23 cellular contexts compared by ENCODE assay signal in the genomic region with DNA sequence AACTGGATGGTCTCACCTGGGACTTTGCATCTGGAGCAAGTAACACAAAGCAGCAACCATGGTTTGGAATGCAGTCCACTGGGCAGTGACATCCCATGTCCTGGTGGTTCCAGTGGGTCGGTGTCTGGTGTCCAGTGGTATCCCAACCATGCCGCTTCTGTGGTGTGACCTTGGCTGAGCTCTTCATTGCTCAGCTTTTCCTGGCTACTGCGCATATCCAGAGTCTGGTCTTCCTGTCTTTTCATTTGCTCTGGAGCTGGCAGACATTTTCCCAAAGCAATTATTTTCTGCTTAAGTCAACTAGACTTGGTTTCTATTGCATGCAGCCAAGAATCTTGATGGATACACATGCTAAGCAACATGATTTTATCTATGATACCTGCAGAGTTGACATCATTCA. TPM values are rescaled to one million over a fixed set of nuclear protein-coding genes. Genes with fewer than 3 reads are reported as not detected.
DNase-seq lines count a peak whose midpoint lies in the region; ATAC-seq and TF ChIP-seq lines count a peak whose summit lies in the region.
"Had no signal": no experiment of that assay in that cellular context is flagged by ENCODE, and none has a peak within 500 bp of the region (broad histone marks: within the 10 kb centered on the region; RNA-seq: fewer than 3 reads in every experiment).

No MANE protein-coding gene starts in this region.

- H3K27me3 ChIP-seq in right atrium auricular region = no peaks in the 10 kb centered on the region

- H3K4me3 ChIP-seq in right atrium auricular region = no peak overlapping the region
- H3K4me3 ChIP-seq: SK-N-MC had no signal

- no peak for TF ChIP-seq CTCF in right atrium auricular region (IDR thresholded peaks at IDR 0.05)

- H3K4me3 Mint-ChIP-seq in T-helper 17 cell = no peak overlapping the region
- H3K4me3 Mint-ChIP-seq: CD8-positive, alpha-beta T cell had no signal

- H3K36me3 ChIP-seq in right atrium auricular region = no peaks in the 10 kb centered on the region

- H3K27ac Mint-ChIP-seq in T-helper 17 cell = peak overlapping the region; percentile 39
- H3K27ac Mint-ChIP-seq: CD8-positive, alpha-beta T cell had no signal

- no peaks in the 10 kb centered on the region for H3K36me3 Mint-ChIP-seq in T-helper 17 cell (ENCODE audit: low read depth)
- H3K36me3 Mint-ChIP-seq: CD8-positive, alpha-beta T cell had no signal

- DNase-seq in Right ventricle myocardium superior (no peak), right atrium auricular region (ENCODE audit: low spot score) (no peak), T-helper 17 cell (no peak), fibroblast of gingiva (ENCODE audit: low read depth) (peak; percentile 62), stromal cell of bone marrow (ENCODE audit: low read depth) (peak; percentile 50)
- no peak for DNase-seq in activated CD4-positive, alpha-beta T cell treated with anti-CD3 and anti-CD28 coated beads, Interleukin-2, amount 50 U/mL, for 1 hour
- DNase-seq: 8988T; AML-193; C1 segment of cervical spinal cord; CD8-positive, alpha-beta T cell; GOT3; KBM-7; NCI-H1105; NCI-H146; NCI-H2029; NCI-H226; NCI-H510A treated with DMSO at 0.1 percent for 48 hours; NCI-H82; SHP77 treated with DMSO at 0.1 percent for 48 hours had no signal

- no peak overlapping the region for H3K27ac ChIP-seq in right atrium auricular region

- intact Hi-C loops in Right ventricle myocardium superior (cut with DNase I) = no loop called here

- H3K9me3 ChIP-seq in right atrium auricular region (no peaks in the 10 kb centered on the region), T-helper 17 cell (ENCODE audit: control insufficient read depth, low read length, poor library complexity, severe bottlenecking) (no peaks in the 10 kb centered on the region)

- H3K4me1 ChIP-seq in right atrium auricular region = no peaks in the 10 kb centered on the region

- peaks cover 22% of the 10 kb centered on the region for H3K4me1 Mint-ChIP-seq in T-helper 17 cell

- ATAC-seq in Right ventricle myocardium superior (ENCODE audit: poor library complexity) (peak; percentile 18), T-helper 17 cell (no peak), HG03045 (IDR thresholded peaks at IDR 0.05; ENCODE audit: unreplicated experiment) (no peak), GM18517 (IDR thresholded peaks at IDR 0.05; ENCODE audit: unreplicated experiment) (no peak)
- ATAC-seq: CD8-positive, alpha-beta T cell had no signal

- H3K27me3 Mint-ChIP-seq in T-helper 17 cell = no peaks in the 10 kb centered on the region

RNA-seq across cellular contexts. Expression of gene CD2, which starts 28.4 kb away (rescaled TPM):
- total RNA-seq in Right ventricle myocardium superior = 0.51 TPM
- total RNA-seq in right atrium auricular region = 1 to 10 TPM in 1 of 2 donors, under 1 TPM in 1; 0.26 to 1.6 TPM
- total RNA-seq in T-helper 17 cell = 100 to 1,000 TPM; 152 to 172 TPM
- total RNA-seq: HT1080 had no signal

RNA-seq across cellular contexts. Expression of gene IGSF3, which starts 58.3 kb away (rescaled TPM):
- total RNA-seq in Right ventricle myocardium superior = 17.5 TPM
- total RNA-seq in right atrium auricular region = 10 to 100 TPM; 14.9 to 17.6 TPM
- under 1 TPM; 0.02 to 0.16 TPM for total RNA-seq in T-helper 17 cell
- total RNA-seq: CD8-positive, alpha-beta T cell had no signal

Comparison
In these comparisons a context has a peak if more than half of its experiments do, and no peak if none do; other contexts are left out.
1. DNase-seq: peak in fibroblast of gingiva (single experiment) and stromal cell of bone marrow (single experiment); none in Right ventricle myocardium superior (single experiment), right atrium auricular region (single experiment), T-helper 17 cell (0 of 3) and activated CD4-positive, alpha-beta T cell treated with anti-CD3 and anti-CD28 coated beads, Interleukin-2, amount 50 U/mL, for 1 hour (single experiment).
2. RNA of gene CD2, which starts 28.4 kb away (total RNA-seq): 152 to 172 TPM in T-helper 17 cell; 0.26 to 1.6 TPM in right atrium auricular region and 0.51 TPM in Right ventricle myocardium superior (single experiment); every median in the first group is over 10 times any median in the second.
3. RNA of gene IGSF3, which starts 58.3 kb away (total RNA-seq): 14.9 to 17.6 TPM in right atrium auricular region and 17.5 TPM in Right ventricle myocardium superior (single experiment); 0.02 to 0.16 TPM in T-helper 17 cell; every median in the first group is over 10 times any median in the second.